ENCODE assay signal across 26 cellular contexts in the genomic region with DNA sequence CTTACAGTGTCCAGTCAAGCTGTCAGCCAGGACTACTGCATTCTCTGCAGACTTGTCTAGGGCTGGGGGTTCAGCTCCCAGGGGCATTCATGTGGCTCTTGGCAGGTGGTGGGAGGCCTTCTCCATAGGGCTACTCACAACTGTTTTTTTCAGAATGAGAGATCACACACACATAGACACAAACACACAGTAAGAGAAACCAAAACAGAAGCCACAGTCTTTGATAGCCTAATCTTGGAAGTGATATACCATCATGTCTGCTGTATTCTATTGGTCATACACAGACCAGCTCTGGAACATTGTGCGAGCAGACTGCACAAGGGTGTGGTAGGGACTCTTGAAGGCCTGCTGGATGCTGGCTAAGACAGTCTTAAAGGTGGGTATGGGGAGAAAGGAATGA.
"Had no signal": no experiment of that assay in that cellular context is flagged by ENCODE, and none has a peak within 500 bp of the region (broad histone marks: within the 10 kb centered on the region; RNA-seq: fewer than 3 reads in every experiment).

No MANE protein-coding gene starts in this region.

- H3K4me3 ChIP-seq: adrenal gland, Peyer's patch, SJCRH30 had no signal

- H3K27me3 ChIP-seq: adrenal gland, Peyer's patch, SJCRH30 had no signal

- H3K4me3 Mint-ChIP-seq: activated CD8-positive, alpha-beta T cell treated with anti-CD3 and anti-CD28 coated beads for 36 hours; activated naive CD8-positive, alpha-beta T cell; T-helper 1 cell treated with Interleukin-12 subunit alpha and Interleukin-12 subunit beta and Interleukin-4 antibody, amounts not matched to agents 30 μg/mL and 1 μg/mL, for 36 hours had no signal

- H3K27ac ChIP-seq: adrenal gland, KMS-11, Peyer's patch, RWPE1, SJCRH30, VCaP had no signal

- DNase-seq: activated CD4-positive, CD25-positive, alpha-beta regulatory T cell; activated CD8-positive, alpha-beta memory T cell treated with anti-CD3 and anti-CD28 coated beads, Interleukin-2, amount 50 U/mL, for 4 hours; activated CD8-positive, alpha-beta T cell treated with anti-CD3 and anti-CD28 coated beads for 36 hours; activated effector memory CD4-positive, alpha-beta T cell treated with Interleukin-2 at 50 U/mL for 16 hours; activated naive CD4-positive, alpha-beta T cell treated with Interleukin-2 at 50 U/mL for 16 hours; adrenal gland; anterior cingulate cortex; cerebellar nuclear complex; NCI-H1092 treated with DMSO at 0.1 percent for 48 hours; NCI-H1417 treated with DMSO at 0.1 percent for 48 hours; NCI-H1694; NCI-H2029; NCI-H2107; NCI-H2171 treated with DMSO at 0.1 percent for 48 hours; NCI-H226; NCI-H526; NCI-H774; Peyer's patch; Right ventricle myocardium superior; SJCRH30 had no signal

- H3K36me3 ChIP-seq: adrenal gland, Peyer's patch, SJCRH30 had no signal

- H3K9ac ChIP-seq: KMS-11 had no signal

- H3K9me3 ChIP-seq: Peyer's patch, SJCRH30 had no signal

- H3K4me1 ChIP-seq: adrenal gland, Peyer's patch, SJCRH30 had no signal

- H3K9me3 Mint-ChIP-seq: activated CD8-positive, alpha-beta T cell treated with anti-CD3 and anti-CD28 coated beads for 36 hours had no signal

- ATAC-seq: activated CD8-positive, alpha-beta T cell treated with anti-CD3 and anti-CD28 coated beads for 36 hours; SK-N-SH treated with all-trans-retinoic acid at 6 μM for 48 hours had no signal

- H3K4me2 ChIP-seq: KMS-11 had no signal

- H3K27me3 Mint-ChIP-seq: activated CD8-positive, alpha-beta T cell treated with anti-CD3 and anti-CD28 coated beads for 36 hours; activated naive CD8-positive, alpha-beta T cell had no signal

- H3K27ac Mint-ChIP-seq: activated CD8-positive, alpha-beta T cell treated with anti-CD3 and anti-CD28 coated beads for 36 hours; activated naive CD8-positive, alpha-beta T cell; T-helper 1 cell treated with Interleukin-12 subunit alpha and Interleukin-12 subunit beta and Interleukin-4 antibody, amounts not matched to agents 30 μg/mL and 1 μg/mL, for 36 hours had no signal
